Comparison of ENCODE assay signal across 27 cellular contexts in genomic region chr3:46905191-46905560, GRCh38. TPM values are rescaled to one million over a fixed set of nuclear protein-coding genes. Genes with fewer than 3 reads are reported as not detected.
DNase-seq lines count a peak whose midpoint lies in the region; ATAC-seq, FAIRE-seq and TF ChIP-seq lines count a peak whose summit lies in the region.
"Had no signal": no experiment of that assay in that cellular context is flagged by ENCODE, and none has a peak within 500 bp of the region (broad histone marks: within the 10 kb centered on the region; RNA-seq: fewer than 3 reads in every experiment).

No MANE protein-coding gene starts in this region.

- DNase-seq in left ventricle myocardium superior (peak; percentile 18), left ventricle myocardium inferior (no peak), kidney (peak; percentile 59), sigmoid colon (peak; percentile 50), nucleus accumbens (lab: John Stamatoyannopoulos, UW) (no peak)
- DNase-seq: CD4-positive, alpha-beta T cell; GM23248; HFFc6; MM.1S; NCI-H2029; NCI-H446 treated with DMSO at 0.1 percent for 48 hours; NCI-H526; NCI-H82; NK-92 treated with Interleukin-12 subunit alpha and Interleukin-12 subunit beta, amount 100 ng/mL, for 24 hours; PC-3; SHP77 had no signal

- FAIRE-seq in kidney (lab: Jason Lieb, UNC): no peak
- FAIRE-seq: A204.1, D721Med had no signal

- TF ChIP-seq CTCF in left ventricle myocardium inferior (IDR thresholded peaks at IDR 0.05; ENCODE audit: borderline replicate concordance) (no peak), kidney (IDR thresholded peaks at IDR 0.05; ENCODE audit: borderline replicate concordance, extremely low read depth, insufficient read depth) (no peak), sigmoid colon (IDR thresholded peaks at IDR 0.05) (no peak)

- ATAC-seq in left ventricle myocardium superior (no peak), GM21576 (IDR thresholded peaks at IDR 0.05; ENCODE audit: unreplicated experiment) (no peak), HG03520 (IDR thresholded peaks at IDR 0.05; ENCODE audit: unreplicated experiment) (no peak)
- ATAC-seq: PC-3 had no signal

- H3K9me3 ChIP-seq in left ventricle myocardium inferior (replicated peaks) (no peaks in the 10 kb centered on the region), kidney (ENCODE audit: control insufficient read depth in 1 of 2, low read length in 2 of 2) (no peaks in the 10 kb centered on the region), sigmoid colon (no peaks in the 10 kb centered on the region)
- H3K9me3 ChIP-seq: BLaER1, HAP-1 had no signal

- H3K36me3 ChIP-seq in left ventricle myocardium inferior (no peaks in the 10 kb centered on the region), kidney (ENCODE audit: control insufficient read depth in 1 of 2, insufficient read depth in 2 of 2, low read length in 2 of 2) (peaks cover 0 to 19% of the 10 kb centered on the region in 2 donors), sigmoid colon (no peaks in the 10 kb centered on the region)
- H3K36me3 ChIP-seq: BLaER1, HAP-1 had no signal

- TF ChIP-seq POLR2A in sigmoid colon (IDR thresholded peaks at IDR 0.05): no peak

- 91 to 94% methylated on average over 3 of the region's 3 CpGs for WGBS in sigmoid colon, 2 donors

- no peak for TF ChIP-seq EP300 in sigmoid colon (IDR thresholded peaks at IDR 0.05)

- H3K27ac ChIP-seq in left ventricle myocardium inferior (replicated peaks) (no peak overlapping the region), kidney (ENCODE audit: low read depth in 2 of 2, low read length in 2 of 2) (peak overlapping the region in 1 of 2 donors; percentile 32), sigmoid colon (no peak overlapping the region)
- H3K27ac ChIP-seq: BLaER1, GM23248, HL-60, KMS-11 had no signal

- H3K4me3 ChIP-seq in left ventricle myocardium inferior (no peak overlapping the region), kidney (ENCODE audit: low read length in 2 of 2) (no peak overlapping the region), sigmoid colon (no peak overlapping the region)
- H3K4me3 ChIP-seq: BLaER1, GM23248, HAP-1 had no signal

- H3K4me1 ChIP-seq in left ventricle myocardium inferior: peaks cover 22% of the 10 kb centered on the region
- H3K4me1 ChIP-seq in kidney (ENCODE audit: control insufficient read depth in 1 of 2, insufficient read depth in 1 of 2, low read depth in 1 of 2, low read length in 2 of 2): peaks cover 8 to 21% of the 10 kb centered on the region in 2 donors
- peaks cover 0 to 13% (median 9%) of the 10 kb centered on the region in 4 donors for H3K4me1 ChIP-seq in sigmoid colon
- H3K4me1 ChIP-seq: HAP-1 had no signal

- intact Hi-C loops in left ventricle myocardium superior (cut with micrococcal nuclease) (no loop called here), left ventricle myocardium inferior (cut with micrococcal nuclease) (loop anchor here (5.0 kb wide), 1 partner anchor 198 kb away; no protein-coding TSS in a partner anchor), kidney (cut with DNase I) (no loop called here), sigmoid colon (cut with DNase I) (no loop called here)

- H3K27me3 ChIP-seq in left ventricle myocardium inferior (ENCODE audit: low read depth) (no peaks in the 10 kb centered on the region), sigmoid colon (no peaks in the 10 kb centered on the region)
- H3K27me3 ChIP-seq: BLaER1 had no signal

- peak overlapping the region in 1 of 2 donors; percentile 19 for H3K9ac ChIP-seq in kidney (ENCODE audit: low read length in 2 of 2)
- H3K9ac ChIP-seq: BLaER1, GM23248, KMS-11 had no signal

RNA-seq across cellular contexts. Expression of gene PTH1R, which starts 27.7 kb away (rescaled TPM):
- 13.0 TPM for total RNA-seq in left ventricle myocardium superior
- total RNA-seq in left ventricle myocardium inferior: 6.4 TPM
- total RNA-seq in kidney: 286 TPM
- 1,885 TPM for polyA plus RNA-seq in kidney (ENCODE audit: insufficient read depth, low read depth, low replicate concordance)
- total RNA-seq in sigmoid colon: 1 to 10 TPM; 3.6 to 9.0 (median 6.0) TPM
- 1 to 10 TPM; 1.2 to 5.2 (median 3.6) TPM for polyA plus RNA-seq in sigmoid colon
- total RNA-seq: CD4-positive, alpha-beta T cell; PC-3; SK-MEL-5 had no signal
- polyA plus RNA-seq: IgD-negative memory B cell had no signal

RNA-seq across cellular contexts. Expression of gene MYL3, which starts 41.9 kb away (rescaled TPM):
- 9,164 TPM for total RNA-seq in left ventricle myocardium superior
- total RNA-seq in left ventricle myocardium inferior: 7,440 TPM
- 41.3 TPM for total RNA-seq in kidney
- polyA plus RNA-seq in kidney (ENCODE audit: insufficient read depth, low read depth, low replicate concordance): 81.9 TPM
- total RNA-seq in sigmoid colon: 10 to 100 TPM in 1 of 4 donors, 1 to 10 TPM in 3; 1.5 to 10.8 (median 2.7) TPM
- polyA plus RNA-seq in sigmoid colon: 10 to 100 TPM in 1 of 3 donors, 1 to 10 TPM in 2; 2.4 to 11.8 (median 8.4) TPM
- total RNA-seq: CD4-positive, alpha-beta T cell; GM23248; PC-3; SK-MEL-5 had no signal
- polyA plus RNA-seq: AG04450, GM23248, IgD-negative memory B cell had no signal

Comparison
In these comparisons a context has a peak if more than half of its experiments do, and no peak if none do; other contexts are left out.
1. DNase-seq: peak in left ventricle myocardium superior (single experiment), kidney (single experiment) and sigmoid colon (single experiment); none in left ventricle myocardium inferior (single experiment) and nucleus accumbens (0 of 56).
2. RNA of gene PTH1R, which starts 27.7 kb away (total RNA-seq): 286 TPM in kidney (single experiment); 13.0 TPM in left ventricle myocardium superior (single experiment), 3.6 to 9.0 TPM in sigmoid colon and 6.4 TPM in left ventricle myocardium inferior (single experiment); every median in the first group is over 10 times any median in the second.
3. RNA of gene MYL3, which starts 41.9 kb away (total RNA-seq): 9,164 TPM in left ventricle myocardium superior (single experiment) and 7,440 TPM in left ventricle myocardium inferior (single experiment); 41.3 TPM in kidney (single experiment) and 1.5 to 10.8 TPM in sigmoid colon; every median in the first group is over 100 times any median in the second.